Comparison of ENCODE assay signal across 8 cellular contexts in genomic region chr15:40806672-40807027, GRCh38. TPM values are rescaled to one million over a fixed set of nuclear protein-coding genes. Genes with fewer than 3 reads are reported as not detected.
A peak's percentile ranks its signal among the peaks of the same experiment; 100 is the strongest.
DNase-seq lines count a peak whose midpoint lies in the region; TF ChIP-seq lines count a peak whose summit lies in the region.

No MANE protein-coding gene starts in this region.

- intact Hi-C loops in stomach (cut with DNase I; ENCODE audit: low total_unique reads), result no loop called here

- H3K9me3 ChIP-seq in iPS-15b (ENCODE audit: control insufficient read depth, insufficient read depth, low read length), result no peaks in the 10 kb centered on the region
- no peaks in the 10 kb centered on the region for H3K9me3 ChIP-seq in stomach

- peak overlapping the region; percentile 95 for H3K27ac Mint-ChIP-seq in activated CD4-positive, alpha-beta memory T cell treated with anti-CD3 and anti-CD28 coated beads, Interleukin-2, amount 10 ng/mL, durations not matched to agents 7 days and 5 days

- peak overlapping the region; percentile 91 for H3K4me3 Mint-ChIP-seq in activated CD4-positive, alpha-beta memory T cell treated with anti-CD3 and anti-CD28 coated beads, Interleukin-2, amount 10 ng/mL, durations not matched to agents 7 days and 5 days

- no peaks in the 10 kb centered on the region for H3K27me3 ChIP-seq in iPS-15b (ENCODE audit: control insufficient read depth, insufficient read depth, low read length)
- H3K27me3 ChIP-seq in stomach, result no peaks in the 10 kb centered on the region

- WGBS in stomach, 5 donors, result 0 to 4% (median 0%) methylated on average over 2 of the region's 2 CpGs

- no peaks in the 10 kb centered on the region for H3K27me3 Mint-ChIP-seq in activated CD4-positive, alpha-beta memory T cell treated with anti-CD3 and anti-CD28 coated beads, Interleukin-2, amount 10 ng/mL, durations not matched to agents 7 days and 5 days

- H3K4me1 Mint-ChIP-seq in activated CD4-positive, alpha-beta memory T cell treated with anti-CD3 and anti-CD28 coated beads, Interleukin-2, amount 10 ng/mL, durations not matched to agents 7 days and 5 days, result peaks cover 28% of the 10 kb centered on the region

- CTCF ChIA-PET in activated CD4-positive, alpha-beta memory T cell treated with anti-CD3 and anti-CD28 coated beads, Interleukin-2, amount 10 ng/mL, durations not matched to agents 7 days and 5 days (lab: Charles Lee), result interaction anchor here (0.7 to 4.0 kb wide), 13 partner anchors 20 to 1079 kb away, joined by 3 to 16 read pairs (median 3); partner anchors contain the start of genes GCHFR, RAD51 and VPS18

- H3K9me3 Mint-ChIP-seq in activated CD4-positive, alpha-beta memory T cell treated with anti-CD3 and anti-CD28 coated beads, Interleukin-2, amount 10 ng/mL, durations not matched to agents 7 days and 5 days, result no peaks in the 10 kb centered on the region

- H3K27ac ChIP-seq in stomach, result peak overlapping the region; percentile 90 to 98 (median 94)

- H3K36me3 Mint-ChIP-seq in activated CD4-positive, alpha-beta memory T cell treated with anti-CD3 and anti-CD28 coated beads, Interleukin-2, amount 10 ng/mL, durations not matched to agents 7 days and 5 days (ENCODE audit: low read depth), result peaks cover 3% of the 10 kb centered on the region

- peak overlapping the region; percentile 83 for H3K9ac ChIP-seq in iPS-15b (ENCODE audit: low read depth, low read length)

- no peak for TF ChIP-seq POLR2A in stomach (IDR thresholded peaks at IDR 0.05)

- DNase-seq in NCI-H1694 treated with DMSO at 0.1 percent for 48 hours (lab: John Stamatoyannopoulos, UW) (peak; percentile 42), NCI-H1694 (lab: John Stamatoyannopoulos, UW) (no peak), stomach (no peak), NCI-H1092 treated with DMSO at 0.1 percent for 48 hours (lab: John Stamatoyannopoulos, UW) (no peak), NCI-H2029 (lab: John Stamatoyannopoulos, UW) (no peak), SW 1271 (lab: John Stamatoyannopoulos, UW) (no peak)
- no peak for DNase-seq in activated CD4-positive, alpha-beta memory T cell treated with anti-CD3 and anti-CD28 coated beads, Interleukin-2, amount 10 ng/mL, durations not matched to agents 7 days and 5 days

- peaks cover 3% of the 10 kb centered on the region for H3K36me3 ChIP-seq in iPS-15b (ENCODE audit: control insufficient read depth, insufficient read depth, low read length)
- peaks cover 8 to 31% (median 27%) of the 10 kb centered on the region in 4 donors for H3K36me3 ChIP-seq in stomach

- H3K4me3 ChIP-seq in iPS-15b (ENCODE audit: low read depth, low read length) (peak overlapping the region; percentile 95), stomach (peak overlapping the region; percentile 81 to 99 (median 89))

- POLR2A ChIA-PET in activated CD4-positive, alpha-beta memory T cell treated with anti-CD3 and anti-CD28 coated beads, Interleukin-2, amount 10 ng/mL, durations not matched to agents 7 days and 5 days (lab: Charles Lee), result interaction anchor here (0.8 to 2.3 kb wide), 11 partner anchors 10 to 111 kb away, joined by 3 to 15 read pairs (median 4); partner anchors contain the start of genes C15orf62 and RAD51

- no peak for TF ChIP-seq EP300 in stomach (IDR thresholded peaks at IDR 0.05)

- no peak for TF ChIP-seq CTCF in stomach (IDR thresholded peaks at IDR 0.05)

- H3K4me1 ChIP-seq in iPS-15b (ENCODE audit: control insufficient read depth, insufficient read depth, low read length) (no peaks in the 10 kb centered on the region), stomach (peaks cover 20 to 58% (median 42%) of the 10 kb centered on the region in 4 donors)

RNA-seq across cellular contexts. Expression of gene ZFYVE19, which starts 0.2 kb away (rescaled TPM):
- total RNA-seq in activated CD4-positive, alpha-beta memory T cell treated with anti-CD3 and anti-CD28 coated beads, Interleukin-2, amount 10 ng/mL, durations not matched to agents 7 days and 5 days, result 10 to 100 TPM; 27.2 to 29.8 TPM
- 10 to 100 TPM; 10.3 to 29.2 (median 18.7) TPM for total RNA-seq in stomach
- polyA plus RNA-seq in stomach, result 10 to 100 TPM; 14.4 to 31.0 (median 28.3) TPM

RNA-seq across cellular contexts. Expression of gene DNAJC17, which starts 0.6 kb away (rescaled TPM):
- 10 to 100 TPM; 35.8 to 37.8 TPM for total RNA-seq in activated CD4-positive, alpha-beta memory T cell treated with anti-CD3 and anti-CD28 coated beads, Interleukin-2, amount 10 ng/mL, durations not matched to agents 7 days and 5 days
- total RNA-seq in stomach, result 10 to 100 TPM; 11.0 to 64.2 (median 22.9) TPM
- 10 to 100 TPM; 33.6 to 66.7 (median 53.9) TPM for polyA plus RNA-seq in stomach

RNA-seq across cellular contexts. Expression of gene PPP1R14D, which starts 21.9 kb away (rescaled TPM):
- total RNA-seq in activated CD4-positive, alpha-beta memory T cell treated with anti-CD3 and anti-CD28 coated beads, Interleukin-2, amount 10 ng/mL, durations not matched to agents 7 days and 5 days, result not detected
- 10 to 100 TPM in 1 of 5 donors, 1 to 10 TPM in 1, not detected in 3; 2.2 to 20.0 TPM for total RNA-seq in stomach
- polyA plus RNA-seq in stomach, result 1 to 10 TPM in 2 of 3 donors, under 1 TPM in 1; 0.63 to 4.1 (median 1.4) TPM

RNA-seq across cellular contexts. Expression of gene C15orf62, which starts 36.9 kb away (rescaled TPM):
- total RNA-seq in activated CD4-positive, alpha-beta memory T cell treated with anti-CD3 and anti-CD28 coated beads, Interleukin-2, amount 10 ng/mL, durations not matched to agents 7 days and 5 days, result 1 to 10 TPM; 1.1 to 1.2 TPM
- 10 to 100 TPM in 1 of 5 donors, not detected in 4; 39.3 TPM for total RNA-seq in stomach
- 1 to 10 TPM in 1 of 3 donors, under 1 TPM in 2; 0.25 to 4.5 (median 0.31) TPM for polyA plus RNA-seq in stomach

RNA-seq across cellular contexts. Expression of gene SPINT1, which starts 37.2 kb away (rescaled TPM):
- 1 to 10 TPM; 4.9 to 5.1 TPM for total RNA-seq in activated CD4-positive, alpha-beta memory T cell treated with anti-CD3 and anti-CD28 coated beads, Interleukin-2, amount 10 ng/mL, durations not matched to agents 7 days and 5 days
- total RNA-seq in stomach, result 100 to 1,000 TPM in 4 of 5 donors, 10 to 100 TPM in 1; 58.6 to 394 (median 178) TPM
- 10 to 100 TPM; 16.8 to 76.8 (median 52.3) TPM for polyA plus RNA-seq in stomach
